17 cellular contexts compared by ENCODE assay signal in the genomic region with DNA sequence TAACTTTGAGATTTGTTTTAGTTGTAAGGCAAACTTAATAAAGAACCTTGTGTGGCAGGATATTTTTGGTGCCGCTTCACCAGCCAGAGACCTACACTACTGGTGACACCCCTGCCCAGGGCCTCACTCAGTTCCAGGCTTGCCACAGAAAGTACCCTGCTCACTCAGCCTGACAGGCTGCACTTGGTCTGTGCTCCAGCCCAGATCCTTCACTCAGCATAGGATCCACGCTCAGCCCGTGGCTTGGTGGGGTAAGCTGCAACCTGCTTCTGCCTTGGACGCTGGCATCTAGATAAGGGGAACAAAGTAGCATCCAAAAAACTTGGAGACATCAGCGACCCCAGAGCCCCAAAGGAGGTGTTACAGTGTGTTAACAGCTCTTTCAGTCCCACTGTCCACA.
DNase-seq lines count a peak whose midpoint lies in the region; ATAC-seq lines count a peak whose summit lies in the region.
"Had no signal": no experiment of that assay in that cellular context is flagged by ENCODE, and none has a peak within 500 bp of the region (broad histone marks: within the 10 kb centered on the region; RNA-seq: fewer than 3 reads in every experiment).

No MANE protein-coding gene starts in this region.

- H3K18ac ChIP-seq in mesenchymal stem cell (ENCODE audit: low read depth in 1 of 2, low read length in 2 of 2) = no peak overlapping the region

- no peaks in the 10 kb centered on the region for H3K79me1 ChIP-seq in mesenchymal stem cell (replicated peaks; ENCODE audit: low read length, poor library complexity, severe bottlenecking)

- no peak overlapping the region for H2AK5ac ChIP-seq in mesenchymal stem cell (ENCODE audit: low read length, severe bottlenecking)

- H3K4me1 ChIP-seq in mesenchymal stem cell (ENCODE audit: control insufficient read depth, insufficient read depth, low read depth, low read length) = no peaks in the 10 kb centered on the region
- H3K4me1 ChIP-seq: BLaER1 had no signal

- no peak overlapping the region for H3K27ac ChIP-seq in mesenchymal stem cell (ENCODE audit: low read length, poor library complexity, severe bottlenecking)
- H3K27ac ChIP-seq: BLaER1 had no signal

- H2BK12ac ChIP-seq in mesenchymal stem cell (ENCODE audit: low read length in 2 of 2) = no peak overlapping the region

- H3K4me1 Mint-ChIP-seq in stimulated activated memory B cell treated with anti-CD40 and anti-IgM and Interleukin-4, amounts not matched to agents 10 μg/mL and 1 μg/mL and 100 μg/mL, for 72 hours = no peaks in the 10 kb centered on the region
- H3K4me1 Mint-ChIP-seq: CD14-positive monocyte; CD4-positive, alpha-beta memory T cell had no signal

- no peak overlapping the region for H4K91ac ChIP-seq in mesenchymal stem cell (ENCODE audit: low read length)

- H3K9ac ChIP-seq in mesenchymal stem cell (ENCODE audit: low read length) = no peak overlapping the region
- H3K9ac ChIP-seq: BLaER1 had no signal

- peak overlapping the region in 1 of 2 experiments; percentile 72 for H3K14ac ChIP-seq in mesenchymal stem cell (ENCODE audit: low read length in 2 of 2)

- no peak overlapping the region for H2BK120ac ChIP-seq in mesenchymal stem cell (ENCODE audit: low read depth, low read length)

- H3K27me3 ChIP-seq in mesenchymal stem cell (ENCODE audit: control insufficient read depth in 1 of 2, insufficient read depth in 1 of 2, low read length in 2 of 2) = no peaks in the 10 kb centered on the region
- H3K27me3 ChIP-seq: BLaER1 had no signal

- peak overlapping the region; percentile 41 for H4K8ac ChIP-seq in mesenchymal stem cell (ENCODE audit: low read length)

- H3K27me3 Mint-ChIP-seq in stimulated activated memory B cell treated with anti-CD40 and anti-IgM and Interleukin-4, amounts not matched to agents 10 μg/mL and 1 μg/mL and 100 μg/mL, for 72 hours = no peaks in the 10 kb centered on the region
- H3K27me3 Mint-ChIP-seq: CD4-positive, alpha-beta memory T cell had no signal

- H3K4me3 ChIP-seq in mesenchymal stem cell (ENCODE audit: insufficient read depth in 1 of 2, low read depth in 1 of 2, low read length in 2 of 2) = no peak overlapping the region
- H3K4me3 ChIP-seq: BLaER1 had no signal

- H3K9me3 ChIP-seq in mesenchymal stem cell (ENCODE audit: control insufficient read depth, low read length) = no peaks in the 10 kb centered on the region

- no peak overlapping the region for H3K4me3 Mint-ChIP-seq in stimulated activated memory B cell treated with anti-CD40 and anti-IgM and Interleukin-4, amounts not matched to agents 10 μg/mL and 1 μg/mL and 100 μg/mL, for 72 hours
- H3K4me3 Mint-ChIP-seq: CD14-positive monocyte; CD4-positive, alpha-beta memory T cell; H9 had no signal

- no peak overlapping the region for H3K4me2 ChIP-seq in mesenchymal stem cell (ENCODE audit: low read length, poor library complexity, severe bottlenecking)
- H3K4me2 ChIP-seq: BLaER1 had no signal

- 91% methylated on average over 5 of the region's 5 CpGs for WGBS in mesenchymal stem cell

- H3K27ac Mint-ChIP-seq in stimulated activated memory B cell treated with anti-CD40 and anti-IgM and Interleukin-4, amounts not matched to agents 10 μg/mL and 1 μg/mL and 100 μg/mL, for 72 hours = no peak overlapping the region
- H3K27ac Mint-ChIP-seq: CD14-positive monocyte; CD4-positive, alpha-beta memory T cell; H9 had no signal

- DNase-seq in NCI-H748 (lab: John Stamatoyannopoulos, UW; ENCODE audit: unreplicated experiment) (peak; percentile 70), NCI-H748 treated with DMSO at 0.1 percent for 48 hours (lab: John Stamatoyannopoulos, UW) (no peak), mesenchymal stem cell (no peak), amygdala (lab: John Stamatoyannopoulos, UW) (no peak)
- no peak for DNase-seq in stimulated activated CD4-positive, alpha-beta T cell treated with anti-CD3 and anti-CD28 coated beads, Interleukin-2, amount 100 ng/mL, for 24 hours
- DNase-seq: 8988T; CD4-positive, alpha-beta memory T cell; DMS153; DMS79; GDM1; GOT3; H9 had no signal

- no peak overlapping the region for H3K4ac ChIP-seq in mesenchymal stem cell (ENCODE audit: low read depth in 1 of 2, low read length in 2 of 2)

- no peaks in the 10 kb centered on the region for H3K36me3 Mint-ChIP-seq in stimulated activated memory B cell treated with anti-CD40 and anti-IgM and Interleukin-4, amounts not matched to agents 10 μg/mL and 1 μg/mL and 100 μg/mL, for 72 hours
- H3K36me3 Mint-ChIP-seq: CD14-positive monocyte; CD4-positive, alpha-beta memory T cell had no signal

- no peaks in the 10 kb centered on the region for H3K36me3 ChIP-seq in mesenchymal stem cell (ENCODE audit: control insufficient read depth in 1 of 2, insufficient read depth in 2 of 2, low read depth in 1 of 2, low read length in 2 of 2)
- H3K36me3 ChIP-seq: BLaER1 had no signal

- H2BK5ac ChIP-seq in mesenchymal stem cell (ENCODE audit: low read depth, low read length, poor library complexity, severe bottlenecking) = no peak overlapping the region

- peak overlapping the region in 1 of 2 experiments; percentile 35 for H3K23ac ChIP-seq in mesenchymal stem cell (ENCODE audit: low read length in 2 of 2)

- H2AFZ ChIP-seq in mesenchymal stem cell (ENCODE audit: low read depth, low read length) = no peak overlapping the region

- ATAC-seq in stimulated activated memory B cell treated with anti-CD40 and anti-IgM and Interleukin-4, amounts not matched to agents 10 μg/mL and 1 μg/mL and 100 μg/mL, for 72 hours = peak; percentile 39
- no peak for ATAC-seq in HG02678 (IDR thresholded peaks at IDR 0.05; ENCODE audit: unreplicated experiment)
- ATAC-seq: HepG2 had no signal

- H3K9me3 Mint-ChIP-seq in stimulated activated memory B cell treated with anti-CD40 and anti-IgM and Interleukin-4, amounts not matched to agents 10 μg/mL and 1 μg/mL and 100 μg/mL, for 72 hours = peaks cover 6% of the 10 kb centered on the region

- no peak overlapping the region for H2BK15ac ChIP-seq in mesenchymal stem cell (ENCODE audit: low read depth, poor library complexity, severe bottlenecking)
